In the genomic region with DNA sequence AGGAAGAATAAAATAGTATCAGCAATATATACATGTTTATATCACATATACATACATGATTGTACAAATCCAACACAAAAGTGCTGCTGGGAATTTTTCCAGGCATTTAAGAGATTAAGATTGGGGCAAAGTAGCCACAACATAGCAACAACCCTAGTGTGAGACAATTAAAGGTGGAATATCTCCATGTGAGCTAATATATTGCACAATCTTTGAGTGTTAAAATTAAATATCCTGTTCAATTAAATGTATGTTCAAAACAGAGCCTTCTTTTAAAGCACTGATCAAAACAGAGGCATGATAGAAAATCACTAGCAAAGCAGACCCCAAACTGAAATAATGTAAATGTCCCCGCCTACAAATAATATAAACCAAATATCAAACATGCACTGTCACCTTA, we compare ENCODE assay signal across 35 cellular contexts.
"Had no signal": no experiment of that assay in that cellular context is flagged by ENCODE, and none has a peak within 500 bp of the region (broad histone marks: within the 10 kb centered on the region; RNA-seq: fewer than 3 reads in every experiment).

No MANE protein-coding gene starts in this region.

- H3K27me3 ChIP-seq: MG63 had no signal

- DNase-seq: Karpas-422, Kasumi-1, MG63, MM.1S, MV-4-11, NCI-H1048, NCI-H1092, NCI-H1092 treated with DMSO at 0.1 percent for 48 hours, NCI-H1105, NCI-H1105 treated with DMSO at 0.1 percent for 48 hours, NCI-H1417, NCI-H1417 treated with DMSO at 0.1 percent for 48 hours, NCI-H1436, NCI-H1436 treated with DMSO at 0.1 percent for 48 hours, NCI-H146, NCI-H1694, NCI-H1694 treated with DMSO at 0.1 percent for 48 hours, NCI-H187, NCI-H187 treated with DMSO at 0.1 percent for 48 hours, NCI-H1930, NCI-H2029, NCI-H2029 treated with DMSO at 0.1 percent for 48 hours, NCI-H2081, NCI-H2081 treated with DMSO at 0.1 percent for 48 hours, NCI-H2107, NCI-H2171, NCI-H2171 treated with DMSO at 0.1 percent for 48 hours, NCI-H2227 treated with DMSO at 0.1 percent for 48 hours, NCI-H226, NCI-H345, NCI-H446, NCI-H446 treated with DMSO at 0.1 percent for 48 hours, NCI-H510A, NCI-H510A treated with DMSO at 0.1 percent for 48 hours, NCI-H524 had no signal

- H3K4me3 ChIP-seq: MG63 had no signal

- H3K36me3 ChIP-seq: MG63 had no signal
